In the genomic region with DNA sequence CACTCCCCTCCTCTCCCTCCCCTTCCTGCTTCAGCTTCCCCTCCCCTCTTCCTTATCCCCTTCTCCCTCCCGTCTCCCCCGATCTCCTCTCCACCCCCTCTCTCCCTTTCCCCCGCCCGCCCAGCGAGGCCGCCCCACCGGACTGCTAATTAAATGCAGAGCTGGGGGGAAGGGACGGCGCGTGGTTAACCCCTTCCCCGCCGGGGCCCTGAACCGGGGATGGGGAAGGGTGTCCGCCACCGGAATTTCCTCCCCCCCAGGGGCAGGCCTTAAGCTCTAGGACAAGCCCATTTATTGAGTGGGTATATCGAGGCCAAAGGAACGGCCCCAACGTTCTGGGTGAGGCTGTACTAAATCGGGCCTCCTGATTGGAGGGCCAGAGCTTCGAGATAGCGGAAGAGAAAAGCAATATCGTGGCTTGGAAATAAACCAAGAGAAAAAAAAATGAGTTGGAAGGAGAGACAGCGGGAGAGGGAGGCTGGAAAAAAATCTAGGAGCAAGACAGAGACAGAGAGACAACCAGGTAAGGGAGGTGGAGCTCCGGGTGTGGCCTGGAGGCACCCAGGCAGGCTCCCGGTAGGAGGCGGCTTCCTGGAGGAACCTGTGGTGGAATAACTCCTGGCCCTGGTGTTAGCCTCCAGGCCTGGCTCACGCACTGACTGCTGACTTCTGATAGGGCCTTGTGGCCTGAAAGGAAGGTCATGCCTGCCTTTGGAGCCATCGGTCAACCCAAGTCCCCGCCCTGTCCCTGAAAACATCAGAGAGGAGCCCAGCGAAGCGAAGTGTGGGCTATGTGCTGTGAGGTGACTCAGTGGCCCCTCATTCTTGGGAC, we compare ENCODE assay signal across 8 cellular contexts. TPM values are rescaled to one million over a fixed set of nuclear protein-coding genes. Genes with fewer than 3 reads are reported as not detected.
A peak's percentile ranks its signal among the peaks of the same experiment; 100 is the strongest.
DNase-seq lines count a peak whose midpoint lies in the region; ATAC-seq and TF ChIP-seq lines count a peak whose summit lies in the region.

No MANE protein-coding gene starts in this region.

- H3K27ac Mint-ChIP-seq in activated CD8-positive, alpha-beta T cell treated with anti-CD3 and anti-CD28 coated beads, Interleukin-2, amount 10 ng/mL, durations not matched to agents 7 days and 5 days: peak overlapping the region; percentile 93

- peak overlapping the region; percentile 97 for H3K4me2 ChIP-seq in fibroblast of lung (ENCODE audit: extremely low read depth, insufficient read depth, low read length)

- H2AFZ ChIP-seq in fibroblast of lung (ENCODE audit: low read length): peak overlapping the region; percentile 2

- H3K27ac ChIP-seq in fibroblast of lung (ENCODE audit: insufficient read depth, low read length) (peak overlapping the region; percentile 91), muscle layer of colon (ENCODE audit: low read depth, low read length) (peak overlapping the region; percentile 79), thymus (ENCODE audit: low read depth) (peak overlapping the region; percentile 99)

- no peaks in the 10 kb centered on the region for H4K20me1 ChIP-seq in fibroblast of lung (ENCODE audit: control insufficient read depth, extremely low read depth, insufficient read depth, low read length)

- no peaks in the 10 kb centered on the region for H3K79me2 ChIP-seq in fibroblast of lung (ENCODE audit: control insufficient read depth, insufficient read depth, low read length)

- H3K36me3 ChIP-seq in fibroblast of lung (ENCODE audit: control insufficient read depth, insufficient read depth, low read length) (no peaks in the 10 kb centered on the region), muscle layer of colon (ENCODE audit: insufficient read depth, low read length) (no peaks in the 10 kb centered on the region), thymus (ENCODE audit: control insufficient read depth, insufficient read depth) (no peaks in the 10 kb centered on the region)

- no peak for TF ChIP-seq CTCF in NB4 (IDR thresholded peaks at IDR 0.05; ENCODE audit: low read depth, low read length)
- TF ChIP-seq CTCF in fibroblast of lung (conservative IDR thresholded peaks at IDR 0.05 in 1 of 2, IDR thresholded peaks at IDR 0.05 in 1 of 2; ENCODE audit: low read depth in 1 of 2, low read length in 2 of 2): no peak

- peak overlapping the region; percentile 92 for H3K9ac ChIP-seq in fibroblast of lung (ENCODE audit: insufficient read depth, low read length)
- peak overlapping the region; percentile 88 for H3K9ac ChIP-seq in muscle layer of colon (ENCODE audit: low read length)

- CTCF ChIA-PET in activated CD8-positive, alpha-beta T cell treated with anti-CD3 and anti-CD28 coated beads, Interleukin-2, amount 10 ng/mL, durations not matched to agents 7 days and 5 days (lab: Charles Lee): interaction anchor here (1.0 to 6.6 kb wide), 10 partner anchors 8 to 36 kb away, joined by 3 to 159 read pairs (median 4); a partner anchor contains a TSS

- H3K4me1 ChIP-seq in fibroblast of lung (ENCODE audit: control insufficient read depth, extremely low read depth, insufficient read depth, low read length) (peaks cover 16% of the 10 kb centered on the region), muscle layer of colon (ENCODE audit: insufficient read depth, low read length) (peaks cover 14% of the 10 kb centered on the region), thymus (ENCODE audit: control insufficient read depth, insufficient read depth, low read length) (peaks cover 11% of the 10 kb centered on the region)

- peaks cover 69% of the 10 kb centered on the region for H3K4me1 Mint-ChIP-seq in activated CD8-positive, alpha-beta T cell treated with anti-CD3 and anti-CD28 coated beads, Interleukin-2, amount 10 ng/mL, durations not matched to agents 7 days and 5 days (ENCODE audit: low read depth)

- TF ChIP-seq POLR2A in NB4 (IDR thresholded peaks at IDR 0.05; ENCODE audit: extremely low read depth, insufficient read length): no peak

- H3K9me3 ChIP-seq in fibroblast of lung (ENCODE audit: control insufficient read depth, insufficient read depth, low read depth, low read length) (no peaks in the 10 kb centered on the region), muscle layer of colon (ENCODE audit: low read length) (no peaks in the 10 kb centered on the region), thymus (ENCODE audit: control insufficient read depth) (no peaks in the 10 kb centered on the region)

- no peaks in the 10 kb centered on the region for H3K9me3 Mint-ChIP-seq in activated CD8-positive, alpha-beta T cell treated with anti-CD3 and anti-CD28 coated beads, Interleukin-2, amount 10 ng/mL, durations not matched to agents 7 days and 5 days (ENCODE audit: insufficient read depth)

- H3K27me3 ChIP-seq in fibroblast of lung (ENCODE audit: control insufficient read depth, insufficient read depth, low read length) (no peaks in the 10 kb centered on the region), muscle layer of colon (ENCODE audit: control insufficient read depth in 1 of 2, insufficient read depth in 2 of 2, low read length in 2 of 2) (no peaks in the 10 kb centered on the region), thymus (ENCODE audit: control insufficient read depth, insufficient read depth) (no peaks in the 10 kb centered on the region)

- POLR2A ChIA-PET in activated CD8-positive, alpha-beta T cell treated with anti-CD3 and anti-CD28 coated beads, Interleukin-2, amount 10 ng/mL, durations not matched to agents 7 days and 5 days (lab: Charles Lee): interaction anchor here (0.7 to 6.9 kb wide), 12 partner anchors 10 to 171 kb away, joined by 3 to 520 read pairs (median 6); a partner anchor contains a TSS

- H3K36me3 Mint-ChIP-seq in activated CD8-positive, alpha-beta T cell treated with anti-CD3 and anti-CD28 coated beads, Interleukin-2, amount 10 ng/mL, durations not matched to agents 7 days and 5 days (ENCODE audit: low read depth): peaks cover 30% of the 10 kb centered on the region

- peak; percentile 1 for ATAC-seq in activated CD8-positive, alpha-beta T cell treated with anti-CD3 and anti-CD28 coated beads, Interleukin-2, amount 10 ng/mL, durations not matched to agents 7 days and 5 days
- ATAC-seq in GM19035 (IDR thresholded peaks at IDR 0.05; ENCODE audit: unreplicated experiment): no peak

- H3K4me3 ChIP-seq in NB4 (ENCODE audit: low read depth, low read length) (peak overlapping the region; percentile 61), fibroblast of lung (replicated peaks in 1 of 4; ENCODE audit: control extremely low read depth in 1 of 4, insufficient read depth in 1 of 4, low read depth in 3 of 4, low read length in 4 of 4) (peak overlapping the region; percentile 54 to 76 (median 62)), muscle layer of colon (ENCODE audit: low read depth in 1 of 2, low read length in 2 of 2) (peak overlapping the region; percentile 79 to 95), thymus (ENCODE audit: low read length) (peak overlapping the region; percentile 87)

- H3K4me3 Mint-ChIP-seq in activated CD8-positive, alpha-beta T cell treated with anti-CD3 and anti-CD28 coated beads, Interleukin-2, amount 10 ng/mL, durations not matched to agents 7 days and 5 days: peak overlapping the region; percentile 89

- H3K27me3 Mint-ChIP-seq in activated CD8-positive, alpha-beta T cell treated with anti-CD3 and anti-CD28 coated beads, Interleukin-2, amount 10 ng/mL, durations not matched to agents 7 days and 5 days (ENCODE audit: low read depth): no peaks in the 10 kb centered on the region

- DNase-seq in NCI-H1092 treated with DMSO at 0.1 percent for 48 hours (lab: John Stamatoyannopoulos, UW) (peak; percentile 17), NCI-H1092 (lab: John Stamatoyannopoulos, UW) (no peak), NB4 (ENCODE audit: low read depth) (peak; percentile 86), fibroblast of lung (ENCODE audit: low read depth in 2 of 2) (peak; percentile 77 to 84)
- peak; percentile 74 for DNase-seq in activated CD8-positive, alpha-beta T cell treated with anti-CD3 and anti-CD28 coated beads, Interleukin-2, amount 10 ng/mL, durations not matched to agents 7 days and 5 days

- 27% methylated on average over 31 of the region's 31 CpGs for WGBS in thymus

RNA-seq across cellular contexts. Expression of a gene that starts 11.6 kb away (rescaled TPM):
- total RNA-seq in activated CD8-positive, alpha-beta T cell treated with anti-CD3 and anti-CD28 coated beads, Interleukin-2, amount 10 ng/mL, durations not matched to agents 7 days and 5 days: 100 to 1,000 TPM; 462 to 469 TPM
- 149 and 166 TPM in 2 replicates for total RNA-seq in fibroblast of lung
- polyA plus RNA-seq in fibroblast of lung (47.6 and 65.8 TPM in 2 replicates), thymus (88.3 TPM)
- polyA plus RNA-seq in fibroblast of lung (2012): 92.1 and 103 TPM in 2 replicates
- polyA minus RNA-seq in fibroblast of lung (ENCODE audit: low replicate concordance): 15.3 and 34.4 TPM in 2 replicates

RNA-seq across cellular contexts. Expression of a gene that starts 18.8 kb away (rescaled TPM):
- total RNA-seq in activated CD8-positive, alpha-beta T cell treated with anti-CD3 and anti-CD28 coated beads, Interleukin-2, amount 10 ng/mL, durations not matched to agents 7 days and 5 days: 1 to 10 TPM; 3.7 to 4.2 TPM
- 0.51 and 0.83 TPM in 2 replicates for total RNA-seq in fibroblast of lung
- polyA plus RNA-seq in fibroblast of lung (0.27 and 0.79 TPM in 2 replicates), thymus (5.0 TPM)
- polyA plus RNA-seq in fibroblast of lung (2012): 0.23 and 1.1 TPM in 2 replicates
- polyA minus RNA-seq in fibroblast of lung (ENCODE audit: low replicate concordance): 3.5 and 7.5 TPM in 2 replicates

RNA-seq across cellular contexts. Expression of a gene that starts 29.9 kb away (rescaled TPM):
- 100 to 1,000 TPM; 199 to 215 TPM for total RNA-seq in activated CD8-positive, alpha-beta T cell treated with anti-CD3 and anti-CD28 coated beads, Interleukin-2, amount 10 ng/mL, durations not matched to agents 7 days and 5 days
- 70.9 and 124 TPM in 2 replicates for total RNA-seq in fibroblast of lung
- 50.9 and 97.2 TPM in 2 replicates for polyA plus RNA-seq in fibroblast of lung
- polyA plus RNA-seq in fibroblast of lung (2012): 80.5 and 169 TPM in 2 replicates
- polyA minus RNA-seq in fibroblast of lung (ENCODE audit: low replicate concordance): 12.9 and 24.4 TPM in 2 replicates
- 147 TPM for polyA plus RNA-seq in thymus

RNA-seq across cellular contexts. Expression of a gene that starts 47.4 kb away (rescaled TPM):
- 10 to 100 TPM; 30.1 to 34.5 TPM for total RNA-seq in activated CD8-positive, alpha-beta T cell treated with anti-CD3 and anti-CD28 coated beads, Interleukin-2, amount 10 ng/mL, durations not matched to agents 7 days and 5 days
- total RNA-seq in fibroblast of lung: 63.9 and 78.8 TPM in 2 replicates
- polyA plus RNA-seq in fibroblast of lung: 17.0 and 25.4 TPM in 2 replicates
- polyA plus RNA-seq in fibroblast of lung (2012): 17.8 and 24.4 TPM in 2 replicates
- 110 and 120 TPM in 2 replicates for polyA minus RNA-seq in fibroblast of lung (ENCODE audit: low replicate concordance)
- 14.8 TPM for polyA plus RNA-seq in thymus
